In the genomic region with DNA sequence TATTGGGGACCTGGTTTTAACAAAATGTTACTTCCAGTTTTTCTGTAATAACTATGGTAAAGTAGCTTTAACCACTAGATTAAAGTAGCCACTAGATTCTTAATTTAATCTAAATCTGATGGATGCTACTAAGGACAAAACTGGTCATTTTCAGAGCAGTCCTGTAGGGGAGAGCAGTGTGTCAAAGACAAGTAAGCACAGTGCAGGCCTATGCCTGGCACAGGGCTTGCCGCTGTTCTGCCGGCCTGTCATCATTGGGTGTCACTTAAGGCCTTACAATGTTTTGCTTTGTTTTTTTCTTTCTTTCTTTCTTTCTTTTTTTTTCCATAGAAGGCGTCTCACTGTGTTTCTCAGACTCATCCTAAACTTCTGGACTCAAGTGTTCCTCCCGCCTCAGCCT, we compare ENCODE assay signal across 21 cellular contexts. TPM values are rescaled to one million over a fixed set of nuclear protein-coding genes. Genes with fewer than 3 reads are reported as not detected.
A peak's percentile ranks its signal among the peaks of the same experiment; 100 is the strongest.
DNase-seq lines count a peak whose midpoint lies in the region; ATAC-seq and TF ChIP-seq lines count a peak whose summit lies in the region.
"Had no signal": no experiment of that assay in that cellular context is flagged by ENCODE, and none has a peak within 500 bp of the region (broad histone marks: within the 10 kb centered on the region; RNA-seq: fewer than 3 reads in every experiment).

No MANE protein-coding gene starts in this region.

- H3K4me3 ChIP-seq in AG09309 (ENCODE audit: control insufficient read depth, low read depth, low read length): no peak overlapping the region
- no peak overlapping the region for H3K4me3 ChIP-seq in fibroblast of mammary gland (ENCODE audit: control insufficient read depth, low read depth, low read length)
- H3K4me3 ChIP-seq in osteoblast (ENCODE audit: insufficient read depth, low read length): no peak overlapping the region
- H3K4me3 ChIP-seq in heart left ventricle: no peak overlapping the region
- H3K4me3 ChIP-seq: K562, neural progenitor cell, spleen, tibial artery had no signal

- H3K4me1 ChIP-seq in osteoblast (ENCODE audit: insufficient read depth, low read length): peaks cover 26% of the 10 kb centered on the region
- H3K4me1 ChIP-seq in heart left ventricle: peaks cover 0 to 13% (median 2%) of the 10 kb centered on the region in 12 donors
- H3K4me1 ChIP-seq: neural progenitor cell, spleen had no signal

- ATAC-seq in heart left ventricle (no peak), HG02884 (IDR thresholded peaks at IDR 0.05; ENCODE audit: unreplicated experiment) (no peak)
- ATAC-seq: activated naive CD4-positive, alpha-beta T cell treated with anti-CD3 and anti-CD28 coated beads, Interleukin-2, amount 50 U/mL, for 72 hours; activated T-helper 17 cell treated with anti-CD3 and anti-CD28 coated beads, Interleukin-2, amount 50 U/mL, for 72 hours; effector memory CD8-positive, alpha-beta T cell; K562; left ventricle myocardium superior had no signal

- H3K36me3 ChIP-seq in osteoblast (ENCODE audit: insufficient read depth, low read length) (peaks cover 26% of the 10 kb centered on the region), heart left ventricle (peaks cover 0 to 30% (median 11%) of the 10 kb centered on the region in 9 donors)

- H3K4me2 ChIP-seq in osteoblast (ENCODE audit: insufficient read depth, low read length): no peak overlapping the region
- H3K4me2 ChIP-seq: neural progenitor cell had no signal

- DNase-seq in AG09309 (ENCODE audit: low read depth): no peak
- DNase-seq in SK-MEL-5 (ENCODE audit: low read depth, low spot score): peak; percentile 20
- DNase-seq in fibroblast of mammary gland (ENCODE audit: low read depth): no peak
- no peak for DNase-seq in osteoblast (ENCODE audit: insufficient read length, low spot score, missing footprints)
- DNase-seq in heart left ventricle: no peak
- no peak for DNase-seq in GM19240 (ENCODE audit: insufficient read length, low spot score)
- no peak for DNase-seq in NCI-H1092 treated with DMSO at 0.1 percent for 48 hours (lab: John Stamatoyannopoulos, UW)
- DNase-seq: effector memory CD8-positive, alpha-beta T cell; left ventricle myocardium superior; NCI-H187; spleen; stimulated activated CD4-positive, alpha-beta T cell treated with anti-CD3 and anti-CD28 coated beads, Interleukin-4, amount 100 ng/mL, for 1 hour; stimulated activated naive CD4-positive, alpha-beta T cell treated with Interleukin-2 at 50 U/mL for 16 hours; tibial artery had no signal

- no peak for TF ChIP-seq POLR2A in heart left ventricle (IDR thresholded peaks at IDR 0.05)

- in situ Hi-C loops in SK-MEL-5 (cut with HindIII; ENCODE audit: low pct_unique_long_range_greater_than_20kb, low sequenced_read_pairs): no loop called here

- no peak overlapping the region for H2AFZ ChIP-seq in osteoblast (ENCODE audit: low read length)
- H2AFZ ChIP-seq: neural progenitor cell had no signal

- H3K9me3 ChIP-seq in osteoblast (ENCODE audit: low read depth, low read length) (no peaks in the 10 kb centered on the region), heart left ventricle (no peaks in the 10 kb centered on the region)
- H3K9me3 ChIP-seq: spleen, tibial artery had no signal

- TF ChIP-seq CTCF in AG09309 (IDR thresholded peaks at IDR 0.05; ENCODE audit: control insufficient read depth, insufficient read depth, low read depth, low read length, missing control alignments): peak; percentile 8
- TF ChIP-seq CTCF in fibroblast of mammary gland (conservative IDR thresholded peaks at IDR 0.05; ENCODE audit: control insufficient read depth, insufficient read depth, low read depth, low read length): peak; percentile 7
- no peak for TF ChIP-seq CTCF in osteoblast (IDR thresholded peaks at IDR 0.05; ENCODE audit: extremely low read depth, low read depth, low read length)
- TF ChIP-seq CTCF in heart left ventricle (IDR thresholded peaks at IDR 0.05): no peak

- H3K27me3 ChIP-seq in osteoblast (ENCODE audit: insufficient read depth, low read length) (no peaks in the 10 kb centered on the region), heart left ventricle (no peaks in the 10 kb centered on the region)
- H3K27me3 ChIP-seq: neural progenitor cell, spleen, tibial artery had no signal

- H3K27ac ChIP-seq in osteoblast (ENCODE audit: low read depth, low read length) (peak overlapping the region; percentile 14), heart left ventricle (no peak overlapping the region)
- H3K27ac ChIP-seq: C4-2B, neural progenitor cell, spleen, tibial artery had no signal

- 80 to 93% (median 88%) methylated on average over 4 of the region's 4 CpGs for WGBS in heart left ventricle, 4 donors

- H4K20me1 ChIP-seq in osteoblast (ENCODE audit: insufficient read depth, low read length): no peaks in the 10 kb centered on the region

- intact Hi-C loops in heart left ventricle (cut with DNase I): no loop called here

- H3K79me2 ChIP-seq in osteoblast (ENCODE audit: insufficient read depth, low read length): peaks cover 20% of the 10 kb centered on the region

RNA-seq across cellular contexts. Expression of a gene that starts 53.0 kb away (rescaled TPM):
- total RNA-seq in SK-MEL-5 (2014; rRNA removed; shearing (Covaris generic)): not detected in 2 replicates
- not detected in 2 replicates for polyA plus RNA-seq in SK-MEL-5 (2015; cell fraction: cytosol; rRNA removed)
- not detected in 2 replicates for polyA plus RNA-seq in SK-MEL-5 (2015; cell fraction: nucleus; rRNA removed)
- total RNA-seq in osteoblast (3.3 and 7.4 TPM in 2 replicates), heart left ventricle (not detected)
- under 1 TPM in 1 of 2 donors, not detected in 1; 0.07 TPM for polyA plus RNA-seq in heart left ventricle
- total RNA-seq: activated naive CD4-positive, alpha-beta T cell treated with anti-CD3 and anti-CD28 coated beads, Interleukin-2, amount 50 U/mL, for 72 hours; activated T-helper 17 cell treated with anti-CD3 and anti-CD28 coated beads, Interleukin-2, amount 50 U/mL, for 72 hours; H4; K562; left ventricle myocardium superior had no signal

Comparison
In these comparisons a context has a peak if more than half of its experiments do, and no peak if none do; other contexts are left out.
1. CTCF ChIP-seq: peak in AG09309 (single experiment) and fibroblast of mammary gland (single experiment); none in osteoblast (single experiment) and heart left ventricle (0 of 12).